Comparison of ENCODE assay signal across 1 cellular context in the genomic region with DNA sequence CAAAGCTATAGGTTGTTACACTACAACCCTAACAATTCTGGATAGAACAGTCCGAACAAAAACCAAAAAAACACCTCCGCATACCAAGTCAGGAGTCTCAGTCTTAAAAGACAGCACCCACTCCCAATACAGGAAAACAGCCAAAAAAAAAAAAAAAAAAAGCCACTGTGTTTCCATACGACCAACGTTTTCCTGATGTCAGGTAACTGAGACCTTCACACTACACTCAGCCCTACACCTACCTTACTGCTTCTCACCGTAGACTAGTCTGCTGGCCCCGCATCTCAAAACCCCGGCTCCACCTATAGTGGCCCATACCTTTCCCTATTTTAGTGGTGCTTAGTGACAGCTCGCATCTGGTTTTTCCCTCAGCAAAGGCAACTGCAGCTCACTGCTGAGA.
TF ChIP-seq lines count a peak whose summit lies in the region.

No MANE protein-coding gene starts in this region.

TF ChIP-seq in H1, 55 proteins besides CTCF, POLR2A, EP300 and RAD21 (continued from another document):
- TF ChIP-seq, protein P1, sequence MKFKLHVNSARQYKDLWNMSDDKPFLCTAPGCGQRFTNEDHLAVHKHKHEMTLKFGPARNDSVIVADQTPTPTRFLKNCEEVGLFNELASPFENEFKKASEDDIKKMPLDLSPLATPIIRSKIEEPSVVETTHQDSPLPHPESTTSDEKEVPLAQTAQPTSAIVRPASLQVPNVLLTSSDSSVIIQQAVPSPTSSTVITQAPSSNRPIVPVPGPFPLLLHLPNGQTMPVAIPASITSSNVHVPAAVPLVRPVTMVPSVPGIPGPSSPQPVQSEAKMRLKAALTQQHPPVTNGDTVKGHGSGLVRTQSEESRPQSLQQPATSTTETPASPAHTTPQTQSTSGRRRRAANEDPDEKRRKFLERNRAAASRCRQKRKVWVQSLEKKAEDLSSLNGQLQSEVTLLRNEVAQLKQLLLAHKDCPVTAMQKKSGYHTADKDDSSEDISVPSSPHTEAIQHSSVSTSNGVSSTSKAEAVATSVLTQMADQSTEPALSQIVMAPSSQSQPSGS (IDR thresholded peaks at IDR 0.05; ENCODE audit: low read length) = no peak
- TF ChIP-seq CEBPB (IDR thresholded peaks at IDR 0.05; ENCODE audit: low read depth, low read length) (no peak), EGR1 (IDR thresholded peaks at IDR 0.05; ENCODE audit: borderline replicate concordance, low read depth, low read length) (no peak), RXRA (IDR thresholded peaks at IDR 0.05; ENCODE audit: insufficient read depth, low read depth, low read length) (no peak), NRF1 (IDR thresholded peaks at IDR 0.05; ENCODE audit: low read depth, low read length) (no peak), GTF2F1 (IDR thresholded peaks at IDR 0.05; ENCODE audit: borderline replicate concordance, low read depth, low read length) (peak; percentile 92), SP4 (IDR thresholded peaks at IDR 0.05; ENCODE audit: low read length) (no peak), TBP (IDR thresholded peaks at IDR 0.05; ENCODE audit: low read depth, low read length) (peak; percentile 90), SAP30 (IDR thresholded peaks at IDR 0.05; ENCODE audit: insufficient read depth, insufficient replicate concordance, low read length) (no peak), SP1 (IDR thresholded peaks at IDR 0.05; ENCODE audit: low read depth, low read length) (peak; percentile 26; the same call in 1 of the 2 replicates), CTBP2 (IDR thresholded peaks at IDR 0.05; ENCODE audit: borderline replicate concordance, insufficient read depth, insufficient read length, low read length) (no peak), POLR2AphosphoS5 (IDR thresholded peaks at IDR 0.05; ENCODE audit: low read depth, low read length) (peak; percentile 99), KDM4A (IDR thresholded peaks at IDR 0.05; ENCODE audit: low read depth, low read length, severe bottlenecking) (no peak), TAF7 (optimal IDR thresholded peaks at IDR 0.05; ENCODE audit: borderline replicate concordance, low read depth, low read length) (peak; percentile 99)
- TF ChIP-seq, protein P2, sequence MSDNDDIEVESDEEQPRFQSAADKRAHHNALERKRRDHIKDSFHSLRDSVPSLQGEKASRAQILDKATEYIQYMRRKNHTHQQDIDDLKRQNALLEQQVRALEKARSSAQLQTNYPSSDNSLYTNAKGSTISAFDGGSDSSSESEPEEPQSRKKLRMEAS (IDR thresholded peaks at IDR 0.05) = no peak
